In the genomic region with DNA sequence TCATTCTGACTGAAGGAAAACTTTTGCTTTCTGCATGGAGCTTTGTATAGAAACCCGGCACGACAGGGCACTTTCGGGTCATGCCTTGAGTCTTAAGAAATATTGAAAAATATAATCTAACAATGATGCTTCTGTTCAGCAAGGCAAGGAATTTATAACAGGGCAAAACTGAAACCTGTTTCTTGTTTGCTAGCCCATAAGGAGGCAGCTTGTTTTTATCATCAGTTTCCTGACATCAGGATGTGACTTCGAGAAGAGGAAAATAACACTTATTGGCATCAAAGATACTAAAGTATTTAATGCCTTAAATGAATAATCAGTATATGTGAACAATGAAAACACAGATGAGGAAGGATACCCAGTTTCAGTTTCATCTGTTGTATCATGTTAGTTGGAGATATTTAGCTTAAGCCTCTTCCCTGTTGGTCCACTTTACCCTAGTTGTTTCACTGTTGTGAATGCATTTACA, we compare ENCODE assay signal across 12 cellular contexts.
A peak's percentile ranks its signal among the peaks of the same experiment; 100 is the strongest.
DNase-seq lines count a peak whose midpoint lies in the region; ATAC-seq and TF ChIP-seq lines count a peak whose summit lies in the region.
"Had no signal": no experiment of that assay in that cellular context is flagged by ENCODE, and none has a peak within 500 bp of the region (broad histone marks: within the 10 kb centered on the region; RNA-seq: fewer than 3 reads in every experiment).

No MANE protein-coding gene starts in this region.

- H3K4me3 ChIP-seq in Loucy (ENCODE audit: low read length, poor library complexity, severe bottlenecking): peak overlapping the region; percentile 12
- H3K4me3 ChIP-seq: skin epidermis, upper lobe of left lung had no signal

- H4K20me1 ChIP-seq in Loucy (ENCODE audit: insufficient read depth, low read length, poor library complexity, severe bottlenecking): no peaks in the 10 kb centered on the region

- no peak for TF ChIP-seq CTCF in Loucy (conservative IDR thresholded peaks at IDR 0.05; ENCODE audit: low read length)

- H3K4me3 Mint-ChIP-seq in T-cell: no peak overlapping the region
- H3K4me3 Mint-ChIP-seq: activated CD4-positive, alpha-beta memory T cell treated with anti-CD3 and anti-CD28 coated beads for 36 hours had no signal

- H3K27ac Mint-ChIP-seq in T-cell: peak overlapping the region in 1 of 2 donors; percentile 15
- H3K27ac Mint-ChIP-seq: activated CD4-positive, alpha-beta memory T cell treated with anti-CD3 and anti-CD28 coated beads for 36 hours had no signal

- DNase-seq in foreskin melanocyte (peak; percentile 93), occipital lobe (lab: John Stamatoyannopoulos, UW) (no peak), superior temporal gyrus (ENCODE audit: extremely low spot score) (no peak), NCI-H1694 treated with DMSO at 0.1 percent for 48 hours (lab: John Stamatoyannopoulos, UW) (no peak), T-cell (no peak)
- DNase-seq: activated CD4-positive, alpha-beta memory T cell treated with anti-CD3 and anti-CD28 coated beads for 36 hours; GDM1; upper lobe of left lung had no signal

- H3K36me3 ChIP-seq in Loucy (ENCODE audit: insufficient read depth, low read length): no peaks in the 10 kb centered on the region
- H3K36me3 ChIP-seq: upper lobe of left lung had no signal

- H2AFZ ChIP-seq in Loucy (ENCODE audit: low read length): no peak overlapping the region; the same call in 1 of the 2 replicates

- peaks cover 33 to 41% (median 35%) of the 10 kb centered on the region in 3 donors for H3K4me1 Mint-ChIP-seq in T-cell

- H3K4me1 ChIP-seq in Loucy (ENCODE audit: insufficient read depth, low read length, poor library complexity, severe bottlenecking): peaks cover 41% of the 10 kb centered on the region

- H3K9me2 ChIP-seq in Loucy (replicated peaks; ENCODE audit: low read depth, low read length): no peaks in the 10 kb centered on the region

- no peaks in the 10 kb centered on the region; the same call in 1 of the 2 replicates for H3F3A ChIP-seq in Loucy (ENCODE audit: low read depth)

- H3K9ac ChIP-seq in Loucy (ENCODE audit: low read depth, low read length, poor library complexity, severe bottlenecking): peak overlapping the region; percentile 44

- H3K27me3 Mint-ChIP-seq in T-cell: no peaks in the 10 kb centered on the region
- H3K27me3 Mint-ChIP-seq: activated CD4-positive, alpha-beta memory T cell treated with anti-CD3 and anti-CD28 coated beads for 36 hours had no signal

- peaks cover 0 to 5% (median 0%) of the 10 kb centered on the region in 3 donors for H3K9me3 Mint-ChIP-seq in T-cell
- H3K9me3 Mint-ChIP-seq: activated CD4-positive, alpha-beta memory T cell treated with anti-CD3 and anti-CD28 coated beads for 36 hours had no signal

- peak overlapping the region; percentile 58 for H3K4me2 ChIP-seq in Loucy (ENCODE audit: low read depth, low read length, poor library complexity, severe bottlenecking)

- CTCF ChIA-PET in T-cell (lab: Charles Lee): no interaction called here

- H3K27me3 ChIP-seq in Loucy (ENCODE audit: insufficient read depth, low read length, poor library complexity, severe bottlenecking): no peaks in the 10 kb centered on the region
- H3K27me3 ChIP-seq: upper lobe of left lung had no signal

- H3K36me3 Mint-ChIP-seq in T-cell: peaks cover 27% of the 10 kb centered on the region

- H3K9me3 ChIP-seq in Loucy (ENCODE audit: insufficient read depth, low read depth, low read length): no peaks in the 10 kb centered on the region
- H3K9me3 ChIP-seq: upper lobe of left lung had no signal

- peak; percentile 79 for ATAC-seq in GM18858 (IDR thresholded peaks at IDR 0.05; ENCODE audit: unreplicated experiment)
- ATAC-seq in GM21619 (IDR thresholded peaks at IDR 0.05; ENCODE audit: unreplicated experiment): peak; percentile 85
- ATAC-seq in T-cell (replicated peaks in 1 of 4): no peak

- POLR2A ChIA-PET in T-cell (lab: Charles Lee): no interaction called here

- H3K79me2 ChIP-seq in Loucy (ENCODE audit: insufficient read depth, low read length): peaks cover 53% of the 10 kb centered on the region

Comparison
In these comparisons a context has a peak if more than half of its experiments do, and no peak if none do; other contexts are left out.
1. ATAC-seq: peak in GM18858 (single experiment) and GM21619 (single experiment); none in T-cell (0 of 4).